8 cellular contexts compared by ENCODE assay signal in the genomic region with DNA sequence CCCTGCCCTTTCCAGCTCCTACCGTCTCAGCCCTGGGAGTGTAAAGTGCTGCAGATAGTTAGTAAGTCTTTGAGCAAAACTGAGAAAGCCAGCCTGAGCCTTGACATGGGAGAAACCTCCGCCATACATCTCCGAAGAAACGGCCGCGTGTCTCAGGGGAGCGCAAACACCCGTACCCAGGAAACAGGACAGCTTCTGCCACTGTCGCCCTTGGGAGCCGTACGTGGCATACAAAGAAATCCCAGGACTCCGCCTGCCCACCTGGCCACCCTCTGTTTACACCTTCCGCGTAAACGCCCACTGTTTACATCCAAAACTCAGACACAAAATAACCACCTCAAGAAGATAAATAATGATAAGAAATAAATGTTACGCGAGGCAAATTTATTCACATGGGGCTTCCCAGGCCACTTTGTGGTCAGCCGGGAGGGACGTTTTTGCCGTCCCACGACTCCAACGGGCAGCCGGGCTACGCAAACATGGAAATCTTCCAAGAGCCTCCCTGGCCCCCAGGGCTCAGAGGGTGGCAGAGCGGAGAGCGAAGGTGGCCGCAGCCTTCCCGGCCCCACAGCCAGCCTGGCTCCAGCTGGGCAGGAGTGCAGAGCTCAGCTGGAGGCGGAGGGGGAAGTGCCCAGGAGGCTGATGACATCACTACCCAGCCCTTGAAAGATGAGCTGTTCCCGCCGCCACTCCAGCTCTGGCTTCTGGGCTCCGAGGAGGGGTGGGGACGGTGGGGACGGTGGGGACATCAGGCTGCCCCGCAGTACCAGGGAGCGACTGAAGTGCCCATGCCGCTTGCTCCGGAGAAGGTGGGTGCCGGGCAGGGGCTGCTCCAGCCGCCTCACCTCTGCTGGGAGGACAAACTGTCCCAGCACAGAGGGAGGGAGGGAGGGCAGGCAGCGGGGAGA. TPM values are rescaled to one million over a fixed set of nuclear protein-coding genes. Genes with fewer than 3 reads are reported as not detected.
DNase-seq lines count a peak whose midpoint lies in the region; ATAC-seq and TF ChIP-seq lines count a peak whose summit lies in the region.

A gene (plus strand): TSS at position 689 of the 908 bp plus-strand sequence. CDS start 32,269 bp downstream, outside the sequence.

- no peaks in the 10 kb centered on the region for H3K9me3 Mint-ChIP-seq in activated naive CD8-positive, alpha-beta T cell treated with anti-CD3 and anti-CD28 coated beads, Interleukin-2, amount 10 ng/mL, durations not matched to agents 7 days and 5 days
- H3K9me3 Mint-ChIP-seq in osteocyte (ENCODE audit: unreplicated experiment), result no peaks in the 10 kb centered on the region

- H3K27ac Mint-ChIP-seq in activated naive CD8-positive, alpha-beta T cell treated with anti-CD3 and anti-CD28 coated beads, Interleukin-2, amount 10 ng/mL, durations not matched to agents 7 days and 5 days, result no peak within 1 kb of the TSS
- peak within 1 kb of the TSS; percentile 36 for H3K27ac Mint-ChIP-seq in osteocyte (ENCODE audit: unreplicated experiment)

- peak within 1 kb of the TSS; percentile 7 to 55 (median 40) for H3K4me3 ChIP-seq in heart left ventricle

- TF ChIP-seq POLR2A in heart left ventricle (IDR thresholded peaks at IDR 0.05), result no peak

- no peaks in the 10 kb centered on the region for H3K36me3 ChIP-seq in heart left ventricle

- no peaks in the 10 kb centered on the region for H3K36me3 Mint-ChIP-seq in activated naive CD8-positive, alpha-beta T cell treated with anti-CD3 and anti-CD28 coated beads, Interleukin-2, amount 10 ng/mL, durations not matched to agents 7 days and 5 days
- H3K36me3 Mint-ChIP-seq in osteocyte (ENCODE audit: unreplicated experiment), result no peaks in the 10 kb centered on the region

- peaks cover 36% of the 10 kb centered on the region for H3K27me3 Mint-ChIP-seq in activated naive CD8-positive, alpha-beta T cell treated with anti-CD3 and anti-CD28 coated beads, Interleukin-2, amount 10 ng/mL, durations not matched to agents 7 days and 5 days
- peaks cover 22% of the 10 kb centered on the region for H3K27me3 Mint-ChIP-seq in osteocyte (ENCODE audit: unreplicated experiment)

- peak within 1 kb of the TSS; percentile 20 for H3K4me3 Mint-ChIP-seq in activated naive CD8-positive, alpha-beta T cell treated with anti-CD3 and anti-CD28 coated beads, Interleukin-2, amount 10 ng/mL, durations not matched to agents 7 days and 5 days
- H3K4me3 Mint-ChIP-seq in osteocyte (ENCODE audit: unreplicated experiment), result peak within 1 kb of the TSS; percentile 60

- H3K9me3 ChIP-seq in heart left ventricle, result no peaks in the 10 kb centered on the region

- intact Hi-C loops in heart left ventricle (cut with DNase I), result no loop called here

- H3K27ac ChIP-seq in heart left ventricle, result peak within 1 kb of the TSS in 4 of 12 donors; percentile 9 to 54 (median 40)

- 10 to 15% (median 11%) methylated on average over 39 to 41 of the region's 41 CpGs for WGBS in heart left ventricle, 4 donors

- no peak for TF ChIP-seq CTCF in heart left ventricle (IDR thresholded peaks at IDR 0.05)
- TF ChIP-seq CTCF in osteocyte (IDR thresholded peaks at IDR 0.05), result no peak

- H3K4me1 ChIP-seq in heart left ventricle, result peaks cover 0 to 14% (median 7%) of the 10 kb centered on the region in 12 donors

- no peak for ATAC-seq in activated naive CD8-positive, alpha-beta T cell treated with anti-CD3 and anti-CD28 coated beads, Interleukin-2, amount 10 ng/mL, durations not matched to agents 7 days and 5 days (ENCODE audit: low read depth)
- peak; percentile 27 to 95 (median 86) for ATAC-seq in heart left ventricle

- H3K4me1 Mint-ChIP-seq in activated naive CD8-positive, alpha-beta T cell treated with anti-CD3 and anti-CD28 coated beads, Interleukin-2, amount 10 ng/mL, durations not matched to agents 7 days and 5 days, result peaks cover 5% of the 10 kb centered on the region
- peaks cover 12% of the 10 kb centered on the region for H3K4me1 Mint-ChIP-seq in osteocyte (ENCODE audit: unreplicated experiment)

- POLR2A ChIA-PET in activated naive CD8-positive, alpha-beta T cell treated with anti-CD3 and anti-CD28 coated beads, Interleukin-2, amount 10 ng/mL, durations not matched to agents 7 days and 5 days (lab: Charles Lee), result interaction anchor here (0.6 kb wide), 1 partner anchor 1197 kb away, joined by 3 read pairs; no protein-coding TSS in a partner anchor

- DNase-seq in activated CD4-positive, alpha-beta T cell treated with anti-CD3 and anti-CD28 coated beads, Interleukin-2, amount 50 U/mL, for 48 hours, result peak; percentile 17 to 27
- DNase-seq in activated CD4-positive, alpha-beta T cell treated with anti-CD3 and anti-CD28 coated beads, Interleukin-2, amount 50 U/mL, for 4 hours, result no peak
- DNase-seq in NCI-H2171 (lab: John Stamatoyannopoulos, UW) (peak; percentile 83), heart left ventricle (peak in 4 of 5 donors; percentile 39 to 68 (median 53)), osteocyte (ENCODE audit: extremely low spot score, unreplicated experiment) (peak; percentile 87), UCSD-AML1 (lab: John Stamatoyannopoulos, UW; ENCODE audit: unreplicated experiment) (no peak), cerebellar cortex (ENCODE audit: low spot score) (no peak)
- no peak for DNase-seq in activated naive CD8-positive, alpha-beta T cell treated with anti-CD3 and anti-CD28 coated beads, Interleukin-2, amount 10 ng/mL, durations not matched to agents 7 days and 5 days

- H3K27me3 ChIP-seq in heart left ventricle, result peaks cover 0 to 46% (median 18%) of the 10 kb centered on the region in 9 donors

RNA-seq across cellular contexts. Expression of the gene that starts here (rescaled TPM):
- total RNA-seq in activated naive CD8-positive, alpha-beta T cell treated with anti-CD3 and anti-CD28 coated beads, Interleukin-2, amount 10 ng/mL, durations not matched to agents 7 days and 5 days, result not detected
- total RNA-seq in heart left ventricle, result 1 to 10 TPM in 5 of 9 donors, under 1 TPM in 4; 0.14 to 3.3 (median 1.0) TPM
- under 1 TPM; 0.27 to 0.49 TPM for polyA plus RNA-seq in heart left ventricle
- total RNA-seq in osteocyte, result 0.31 and 0.40 TPM in 2 replicates

Comparison
In these comparisons a context has a peak if more than half of its experiments do, and no peak if none do; other contexts are left out.
1. DNase-seq: peak in activated CD4-positive, alpha-beta T cell treated with anti-CD3 and anti-CD28 coated beads, Interleukin-2, amount 50 U/mL, for 48 hours (2 of 2), NCI-H2171 (single experiment) and heart left ventricle (4 of 5); none in activated CD4-positive, alpha-beta T cell treated with anti-CD3 and anti-CD28 coated beads, Interleukin-2, amount 50 U/mL, for 4 hours (0 of 2), activated naive CD8-positive, alpha-beta T cell treated with anti-CD3 and anti-CD28 coated beads, Interleukin-2, amount 10 ng/mL, durations not matched to agents 7 days and 5 days (single experiment), UCSD-AML1 (single experiment) and cerebellar cortex (single experiment).
2. Peak in DNase-seq in osteocyte; RNA of the gene not detected or under 1 TPM.